Comparison of ENCODE assay signal across 22 cellular contexts in genomic region chr12:75561921-75562320, GRCh38. TPM values are rescaled to one million over a fixed set of nuclear protein-coding genes. Genes with fewer than 3 reads are reported as not detected.
A peak's percentile ranks its signal among the peaks of the same experiment; 100 is the strongest.
DNase-seq lines count a peak whose midpoint lies in the region; TF ChIP-seq lines count a peak whose summit lies in the region.
"Had no signal": no experiment of that assay in that cellular context is flagged by ENCODE, and none has a peak within 500 bp of the region (broad histone marks: within the 10 kb centered on the region; RNA-seq: fewer than 3 reads in every experiment).

No MANE protein-coding gene starts in this region.

- H2BK120ac ChIP-seq in mesenchymal stem cell (ENCODE audit: low read depth, low read length): no peak overlapping the region

- 97% methylated on average over 5 of the region's 7 CpGs for WGBS in mesenchymal stem cell
- 71% methylated on average over 7 of the region's 7 CpGs for WGBS in smooth muscle cell (ENCODE audit: low lambda C conversion rate)

- H3K9me3 ChIP-seq in Loucy (ENCODE audit: insufficient read depth, low read depth, low read length) (no peaks in the 10 kb centered on the region; the same call in 1 of the 2 replicates), mesenchymal stem cell (ENCODE audit: control insufficient read depth, low read length) (peaks cover 8% of the 10 kb centered on the region), smooth muscle cell (replicated peaks; ENCODE audit: low read depth) (no peaks in the 10 kb centered on the region)

- peak overlapping the region in 1 of 2 experiments; percentile 18 for H2BK12ac ChIP-seq in mesenchymal stem cell (ENCODE audit: low read length in 2 of 2)

- H3K27me3 ChIP-seq in Loucy (ENCODE audit: insufficient read depth, low read length, poor library complexity, severe bottlenecking) (no peaks in the 10 kb centered on the region), mesenchymal stem cell (ENCODE audit: control insufficient read depth in 1 of 2, insufficient read depth in 1 of 2, low read length in 2 of 2) (no peaks in the 10 kb centered on the region), smooth muscle cell (ENCODE audit: low read depth) (no peaks in the 10 kb centered on the region)

- H3K36me3 ChIP-seq in Loucy (ENCODE audit: insufficient read depth, low read length): no peaks in the 10 kb centered on the region
- no peaks in the 10 kb centered on the region for H3K36me3 ChIP-seq in mesenchymal stem cell (ENCODE audit: control insufficient read depth in 1 of 2, insufficient read depth in 2 of 2, low read depth in 1 of 2, low read length in 2 of 2)
- H3K36me3 ChIP-seq in smooth muscle cell (ENCODE audit: low read depth): no peaks in the 10 kb centered on the region

- H3K36me3 Mint-ChIP-seq in progenitor cell of endocrine pancreas (ENCODE audit: insufficient read depth): peaks cover 7% of the 10 kb centered on the region
- H3K36me3 Mint-ChIP-seq: CD14-positive monocyte, IgD-negative memory B cell had no signal

- H3K9ac ChIP-seq in Loucy (ENCODE audit: low read depth, low read length, poor library complexity, severe bottlenecking) (no peak overlapping the region), mesenchymal stem cell (ENCODE audit: low read length) (no peak overlapping the region), smooth muscle cell (ENCODE audit: low read depth) (no peak overlapping the region)

- no peaks in the 10 kb centered on the region for H3K27me3 Mint-ChIP-seq in progenitor cell of endocrine pancreas

- no peak overlapping the region for H3K23ac ChIP-seq in mesenchymal stem cell (ENCODE audit: low read length in 2 of 2)

- H3K9me2 ChIP-seq in Loucy (replicated peaks; ENCODE audit: low read depth, low read length): no peaks in the 10 kb centered on the region

- TF ChIP-seq CTCF in Loucy (conservative IDR thresholded peaks at IDR 0.05; ENCODE audit: low read length): no peak
- TF ChIP-seq CTCF in progenitor cell of endocrine pancreas (IDR thresholded peaks at IDR 0.05; ENCODE audit: unreplicated experiment): no peak
- TF ChIP-seq CTCF in smooth muscle cell (IDR thresholded peaks at IDR 0.05; ENCODE audit: borderline replicate concordance, insufficient read depth, poor library complexity, severe bottlenecking): no peak

- H3K4me2 ChIP-seq in Loucy (ENCODE audit: low read depth, low read length, poor library complexity, severe bottlenecking) (peak overlapping the region; percentile 65), mesenchymal stem cell (ENCODE audit: low read length, poor library complexity, severe bottlenecking) (no peak overlapping the region), smooth muscle cell (no peak overlapping the region)
- H3K4me2 ChIP-seq: PC-9 had no signal

- H4K91ac ChIP-seq in mesenchymal stem cell (ENCODE audit: low read length): no peak overlapping the region

- peak overlapping the region; percentile 39 for H2AK5ac ChIP-seq in mesenchymal stem cell (ENCODE audit: low read length, severe bottlenecking)

- 0 out of 2 replicates have a peak, but pooled peaks cover 4% of the 10 kb centered on the region for H3F3A ChIP-seq in Loucy (ENCODE audit: low read depth)
- no peaks in the 10 kb centered on the region for H3F3A ChIP-seq in smooth muscle cell (ENCODE audit: low read depth)

- no peak overlapping the region for H3K18ac ChIP-seq in mesenchymal stem cell (ENCODE audit: low read depth in 1 of 2, low read length in 2 of 2)

- no peak overlapping the region for H4K8ac ChIP-seq in mesenchymal stem cell (ENCODE audit: low read length)

- no peak overlapping the region for H2BK5ac ChIP-seq in mesenchymal stem cell (ENCODE audit: low read depth, low read length, poor library complexity, severe bottlenecking)

- H3K4me3 ChIP-seq in Loucy (ENCODE audit: low read length, poor library complexity, severe bottlenecking): peak overlapping the region; percentile 46
- no peak overlapping the region for H3K4me3 ChIP-seq in mesenchymal stem cell (ENCODE audit: insufficient read depth in 1 of 2, low read depth in 1 of 2, low read length in 2 of 2)
- H3K4me3 ChIP-seq in smooth muscle cell: no peak overlapping the region
- H3K4me3 ChIP-seq: GM12878, PC-9 had no signal

- H3K9me3 Mint-ChIP-seq in progenitor cell of endocrine pancreas (ENCODE audit: low read depth): peaks cover 10% of the 10 kb centered on the region
- H3K9me3 Mint-ChIP-seq: IgD-negative memory B cell had no signal

- H3K4me3 Mint-ChIP-seq in progenitor cell of endocrine pancreas (ENCODE audit: low read depth): no peak overlapping the region
- H3K4me3 Mint-ChIP-seq: CD14-positive monocyte, H9, HFFc6, IgD-negative memory B cell had no signal

- H3K27ac ChIP-seq in mesenchymal stem cell (ENCODE audit: low read length, poor library complexity, severe bottlenecking) (no peak overlapping the region), smooth muscle cell (ENCODE audit: low read depth) (no peak overlapping the region)
- H3K27ac ChIP-seq: PC-9 had no signal

- no peak overlapping the region for H2AFZ ChIP-seq in Loucy (ENCODE audit: low read length)
- no peak overlapping the region for H2AFZ ChIP-seq in mesenchymal stem cell (ENCODE audit: low read depth, low read length)
- no peak overlapping the region for H2AFZ ChIP-seq in smooth muscle cell (ENCODE audit: low read depth)
- H2AFZ ChIP-seq: PC-9 had no signal

- no peak overlapping the region for H3K4ac ChIP-seq in mesenchymal stem cell (ENCODE audit: low read depth in 1 of 2, low read length in 2 of 2)

- no peaks in the 10 kb centered on the region for H3K79me1 ChIP-seq in mesenchymal stem cell (replicated peaks; ENCODE audit: low read length, poor library complexity, severe bottlenecking)

- H4K20me1 ChIP-seq in Loucy (ENCODE audit: insufficient read depth, low read length, poor library complexity, severe bottlenecking): no peaks in the 10 kb centered on the region
- H4K20me1 ChIP-seq in smooth muscle cell (ENCODE audit: low read depth): no peaks in the 10 kb centered on the region

- peaks cover 37% of the 10 kb centered on the region for H3K4me1 Mint-ChIP-seq in progenitor cell of endocrine pancreas (ENCODE audit: low read depth)
- H3K4me1 Mint-ChIP-seq: CD14-positive monocyte, IgD-negative memory B cell had no signal

- peaks cover 37% of the 10 kb centered on the region for H3K4me1 ChIP-seq in Loucy (ENCODE audit: insufficient read depth, low read length, poor library complexity, severe bottlenecking)
- H3K4me1 ChIP-seq in mesenchymal stem cell (ENCODE audit: control insufficient read depth, insufficient read depth, low read depth, low read length): peaks cover 2% of the 10 kb centered on the region
- H3K4me1 ChIP-seq in smooth muscle cell (ENCODE audit: low read depth): no peaks in the 10 kb centered on the region

- DNase-seq in COLO829 (ENCODE audit: low spot score) (peak; percentile 87), dermis blood vessel endothelial cell (peak; percentile 27), mesenchymal stem cell (no peak), progenitor cell of endocrine pancreas (ENCODE audit: low spot score, unreplicated experiment) (no peak), NCI-H1417 treated with DMSO at 0.1 percent for 48 hours (lab: John Stamatoyannopoulos, UW) (no peak), smooth muscle cell (lab: John Stamatoyannopoulos, UW; ENCODE audit: unreplicated experiment) (no peak)
- no peak for DNase-seq in activated CD4-positive, alpha-beta T cell treated with anti-CD3 and anti-CD28 coated beads for 1 hour
- DNase-seq: AML-193, H9, HFFc6, Karpas-422, NCI-H1092 treated with DMSO at 0.1 percent for 48 hours, NCI-H146, NCI-H2029 treated with DMSO at 0.1 percent for 48 hours, NCI-H226, NCI-H510A treated with DMSO at 0.1 percent for 48 hours, NCI-H748 treated with DMSO at 0.1 percent for 48 hours, PC-9 had no signal

- H3K79me2 ChIP-seq in Loucy (ENCODE audit: insufficient read depth, low read length): no peaks in the 10 kb centered on the region
- no peaks in the 10 kb centered on the region for H3K79me2 ChIP-seq in smooth muscle cell (ENCODE audit: low read depth)

- H3K27ac Mint-ChIP-seq in progenitor cell of endocrine pancreas: no peak overlapping the region
- H3K27ac Mint-ChIP-seq: CD14-positive monocyte, HFFc6, IgD-negative memory B cell had no signal

- H2BK15ac ChIP-seq in mesenchymal stem cell (ENCODE audit: low read depth, poor library complexity, severe bottlenecking): no peak overlapping the region

- H3K14ac ChIP-seq in mesenchymal stem cell (ENCODE audit: low read length in 2 of 2): no peak overlapping the region

RNA-seq across cellular contexts. Expression of gene KRR1, which starts 50.5 kb away (rescaled TPM):
- total RNA-seq in dermis blood vessel endothelial cell (51.9 and 76.4 TPM in 2 replicates), progenitor cell of endocrine pancreas (71.2 and 71.3 TPM in 2 replicates), smooth muscle cell (44.1 and 48.9 TPM in 2 replicates)
- polyA plus RNA-seq in mesenchymal stem cell (2013, experiment 1 of 2): 57.8 TPM
- 61.2 TPM for polyA plus RNA-seq in mesenchymal stem cell (2013, experiment 2 of 2)
- 26.2 and 45.0 TPM in 2 replicates for polyA plus RNA-seq in smooth muscle cell

Comparison
In these comparisons a context has a peak if more than half of its experiments do, and no peak if none do; other contexts are left out.
1. DNase-seq: peak in COLO829 (single experiment) and dermis blood vessel endothelial cell (single experiment); none in mesenchymal stem cell (single experiment), progenitor cell of endocrine pancreas (single experiment), activated CD4-positive, alpha-beta T cell treated with anti-CD3 and anti-CD28 coated beads for 1 hour (single experiment), NCI-H1417 treated with DMSO at 0.1 percent for 48 hours (single experiment) and smooth muscle cell (single experiment).